Comparison of ENCODE assay signal across 12 cellular contexts in the genomic region with DNA sequence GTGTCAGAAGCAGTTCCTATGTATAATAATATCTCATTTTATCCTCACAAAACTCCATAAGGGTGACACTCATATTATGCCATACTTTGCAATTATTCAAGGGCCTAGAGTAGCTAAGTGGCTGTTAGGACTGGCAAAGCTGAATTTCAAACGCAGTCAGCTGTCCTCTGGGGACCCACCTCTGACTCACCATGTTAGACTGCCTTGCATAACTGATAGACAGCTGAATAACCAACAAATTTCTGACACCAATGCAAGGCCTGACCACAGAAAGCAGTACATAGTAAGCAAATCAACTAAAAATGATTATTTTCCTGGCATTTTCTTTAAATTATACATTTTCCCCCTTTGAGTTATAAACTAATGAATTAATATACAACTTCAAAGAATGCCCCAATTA.
A peak's percentile ranks its signal among the peaks of the same experiment; 100 is the strongest.
DNase-seq lines count a peak whose midpoint lies in the region; ATAC-seq, FAIRE-seq and TF ChIP-seq lines count a peak whose summit lies in the region.
"Had no signal": no experiment of that assay in that cellular context is flagged by ENCODE, and none has a peak within 500 bp of the region (broad histone marks: within the 10 kb centered on the region; RNA-seq: fewer than 3 reads in every experiment).

No MANE protein-coding gene starts in this region.

- peaks cover 0 to 4% (median 2%) of the 10 kb centered on the region in 3 donors for H3K36me3 Mint-ChIP-seq in CD8-positive, alpha-beta memory T cell
- H3K36me3 Mint-ChIP-seq in activated naive CD8-positive, alpha-beta T cell treated with anti-CD3 and anti-CD28 coated beads, Interleukin-2, amount 50 U/mL, for 24 hours (ENCODE audit: low read depth), result no peaks in the 10 kb centered on the region

- intact Hi-C loops in HepG2 (cut with micrococcal nuclease; ENCODE audit: unreplicated experiment), result no loop called here

- no peaks in the 10 kb centered on the region for H3K79me2 ChIP-seq in HepG2 (ENCODE audit: insufficient read depth, low read length)

- ATAC-seq in HG03442 (IDR thresholded peaks at IDR 0.05; ENCODE audit: unreplicated experiment), result peak; percentile 70
- peak; percentile 70 for ATAC-seq in activated naive CD8-positive, alpha-beta T cell treated with anti-CD3 and anti-CD28 coated beads, Interleukin-2, amount 50 U/mL, for 24 hours
- ATAC-seq in HepG2, result no peak

- H3K27me3 ChIP-seq in CD8-positive, alpha-beta memory T cell (ENCODE audit: insufficient read depth, low read length, poor library complexity, severe bottlenecking), result no peaks in the 10 kb centered on the region
- H3K27me3 ChIP-seq in HepG2 (ENCODE audit: control insufficient read depth in 1 of 2, insufficient read depth in 2 of 2, low read length in 2 of 2), result no peaks in the 10 kb centered on the region

- no peaks in the 10 kb centered on the region for H3K36me3 ChIP-seq in CD8-positive, alpha-beta memory T cell (ENCODE audit: insufficient read depth, low read length)
- H3K36me3 ChIP-seq in HepG2 (replicated peaks in 1 of 2; ENCODE audit: control insufficient read depth in 1 of 2, insufficient read depth in 2 of 2, low read length in 2 of 2), result no peaks in the 10 kb centered on the region

- no peak overlapping the region for H2AFZ ChIP-seq in HepG2 (ENCODE audit: low read length)

- H4K20me1 ChIP-seq in HepG2 (ENCODE audit: insufficient read depth, low read length), result no peaks in the 10 kb centered on the region

- TF ChIP-seq EP300 in HepG2 (IDR thresholded peaks at IDR 0.05; ENCODE audit: low read depth in 2 of 2, low read length in 2 of 2), result no peak
- TF ChIP-seq EP300 in HepG2 (CRISPR knock-in tag; IDR thresholded peaks at IDR 0.05; ENCODE audit: borderline replicate concordance), result no peak

- peaks cover 26 to 45% (median 32%) of the 10 kb centered on the region in 3 donors for H3K4me1 Mint-ChIP-seq in CD8-positive, alpha-beta memory T cell
- peaks cover 41% of the 10 kb centered on the region for H3K4me1 Mint-ChIP-seq in activated naive CD8-positive, alpha-beta T cell treated with anti-CD3 and anti-CD28 coated beads, Interleukin-2, amount 50 U/mL, for 24 hours

- no peak for TF ChIP-seq CTCF in HepG2 (CRISPR knock-in tag; IDR thresholded peaks at IDR 0.05)

- POLR2A ChIA-PET in CD8-positive, alpha-beta memory T cell (lab: Charles Lee), result interaction anchor here (1.0 kb wide), 1 partner anchor 19 kb away, joined by 3 read pairs; no protein-coding TSS in a partner anchor
- POLR2A ChIA-PET in HepG2 (lab: Yijun Ruan, JAX), result no interaction called here
- POLR2A ChIA-PET in HEK293T (lab: Yijun Ruan, JAX), result no interaction called here

- no peak for TF ChIP-seq RAD21 in HepG2 (CRISPR knock-in tag; IDR thresholded peaks at IDR 0.05)

- no peak overlapping the region for H3K4me3 ChIP-seq in CD8-positive, alpha-beta memory T cell (ENCODE audit: low read length)
- no peak overlapping the region for H3K4me3 ChIP-seq in HepG2 (replicated peaks in 1 of 3; ENCODE audit: insufficient read depth in 1 of 3, low read depth in 2 of 3, low read length in 3 of 3)

- WGBS in HepG2 (ENCODE audit: low lambda C conversion rate), result 0% methylated on average over 1 of the region's 1 CpG

- CTCF ChIA-PET in CD8-positive, alpha-beta memory T cell (lab: Charles Lee), result interaction anchor here (1.4 to 1.6 kb wide), 2 partner anchors 9 to 38 kb away, joined by 3 to 5 read pairs; no protein-coding TSS in a partner anchor
- CTCF ChIA-PET in HepG2 (lab: Yijun Ruan, JAX; ENCODE audit: low intra/inter-chr PET ratio, low total read pairs), result no interaction called here
- CTCF ChIA-PET in HEK293T (lab: Yijun Ruan, JAX), result no interaction called here

- H3K9me3 ChIP-seq in CD8-positive, alpha-beta memory T cell (ENCODE audit: low read length), result no peaks in the 10 kb centered on the region
- no peaks in the 10 kb centered on the region; the same call in 1 of the 2 replicates for H3K9me3 ChIP-seq in HepG2 (ENCODE audit: low read length)

- H3K27ac ChIP-seq in CD8-positive, alpha-beta memory T cell (ENCODE audit: low read depth, low read length), result no peak overlapping the region
- H3K27ac ChIP-seq in HepG2 (ENCODE audit: extremely low read length, insufficient read depth, low read length), result no peak overlapping the region

- no TSS peak for BruUV-seq in HepG2 (replicated peaks; lab: Mats Ljungman, UMichigan)

- H3K4me2 ChIP-seq in HepG2 (ENCODE audit: low read depth, low read length), result no peak overlapping the region

- no peak overlapping the region for H3K9ac ChIP-seq in HepG2 (ENCODE audit: insufficient read depth, low read depth, low read length)

- no peaks in the 10 kb centered on the region for H3K9me3 Mint-ChIP-seq in CD8-positive, alpha-beta memory T cell
- peaks cover 14% of the 10 kb centered on the region for H3K9me3 Mint-ChIP-seq in activated naive CD8-positive, alpha-beta T cell treated with anti-CD3 and anti-CD28 coated beads, Interleukin-2, amount 50 U/mL, for 24 hours

- in situ Hi-C loops in HepG2 (cut with HindIII; ENCODE audit: extremely low pct_ligation_motif_present, low pct_unique_long_range_greater_than_20kb), result no loop called here

- no peak overlapping the region for H3K4me3 Mint-ChIP-seq in CD8-positive, alpha-beta memory T cell
- H3K4me3 Mint-ChIP-seq in activated naive CD8-positive, alpha-beta T cell treated with anti-CD3 and anti-CD28 coated beads, Interleukin-2, amount 50 U/mL, for 24 hours, result no peak overlapping the region

- no peaks in the 10 kb centered on the region for H3K27me3 Mint-ChIP-seq in CD8-positive, alpha-beta memory T cell
- no peaks in the 10 kb centered on the region for H3K27me3 Mint-ChIP-seq in activated naive CD8-positive, alpha-beta T cell treated with anti-CD3 and anti-CD28 coated beads, Interleukin-2, amount 50 U/mL, for 24 hours

- peak overlapping the region in 5 of 8 donors; percentile 5 to 79 (median 72) for H3K27ac Mint-ChIP-seq in CD8-positive, alpha-beta memory T cell
- H3K27ac Mint-ChIP-seq in activated naive CD8-positive, alpha-beta T cell treated with anti-CD3 and anti-CD28 coated beads, Interleukin-2, amount 50 U/mL, for 24 hours, result no peak overlapping the region

- H3K4me1 ChIP-seq in CD8-positive, alpha-beta memory T cell (ENCODE audit: insufficient read depth, low read length), result peaks cover 10% of the 10 kb centered on the region
- no peaks in the 10 kb centered on the region for H3K4me1 ChIP-seq in HepG2 (ENCODE audit: insufficient read depth, low read length)

- no peak for TF ChIP-seq POLR2A in HepG2 (IDR thresholded peaks at IDR 0.05; ENCODE audit: insufficient read depth in 1 of 2, low read depth in 2 of 2, low read length in 2 of 2)

- no peak for DNase-seq in CD8-positive, alpha-beta memory T cell
- DNase-seq in activated naive CD8-positive, alpha-beta T cell treated with anti-CD3 and anti-CD28 coated beads, Interleukin-2, amount 50 U/mL, for 24 hours, result no peak
- no peak for DNase-seq in HepG2 (ENCODE audit: low spot score)
- DNase-seq in HEK293T (ENCODE audit: extremely low spot score), result no peak
- no peak for DNase-seq in GM19238 (ENCODE audit: insufficient read length, low spot score)
- DNase-seq in NCI-H82 treated with DMSO at 0.1 percent for 48 hours (lab: John Stamatoyannopoulos, UW; ENCODE audit: unreplicated experiment), result no peak
- DNase-seq in NCI-H2227 (lab: John Stamatoyannopoulos, UW; ENCODE audit: unreplicated experiment), result no peak
- DNase-seq: GDM1, NCI-H1436 treated with DMSO at 0.1 percent for 48 hours, T-helper 9 cell had no signal

- no peak for FAIRE-seq in HepG2 (lab: Jason Lieb, UNC)
- FAIRE-seq: H1 had no signal

TF ChIP-seq in HepG2, 621 proteins besides CTCF, POLR2A, EP300 and RAD21 (continues in another document):
- TF ChIP-seq PAX8 (CRISPR knock-in tag; IDR thresholded peaks at IDR 0.05; ENCODE audit: borderline replicate concordance) (no peak), SALL1 (CRISPR knock-in tag; IDR thresholded peaks at IDR 0.05) (no peak), ZNF367 (CRISPR knock-in tag; IDR thresholded peaks at IDR 0.05; ENCODE audit: borderline replicate concordance) (no peak), AGO2 (optimal IDR thresholded peaks at IDR 0.05; ENCODE audit: low read depth, low read length) (no peak), MTF1 (CRISPR knock-in tag; IDR thresholded peaks at IDR 0.05) (no peak)
- TF ChIP-seq, protein P1, sequence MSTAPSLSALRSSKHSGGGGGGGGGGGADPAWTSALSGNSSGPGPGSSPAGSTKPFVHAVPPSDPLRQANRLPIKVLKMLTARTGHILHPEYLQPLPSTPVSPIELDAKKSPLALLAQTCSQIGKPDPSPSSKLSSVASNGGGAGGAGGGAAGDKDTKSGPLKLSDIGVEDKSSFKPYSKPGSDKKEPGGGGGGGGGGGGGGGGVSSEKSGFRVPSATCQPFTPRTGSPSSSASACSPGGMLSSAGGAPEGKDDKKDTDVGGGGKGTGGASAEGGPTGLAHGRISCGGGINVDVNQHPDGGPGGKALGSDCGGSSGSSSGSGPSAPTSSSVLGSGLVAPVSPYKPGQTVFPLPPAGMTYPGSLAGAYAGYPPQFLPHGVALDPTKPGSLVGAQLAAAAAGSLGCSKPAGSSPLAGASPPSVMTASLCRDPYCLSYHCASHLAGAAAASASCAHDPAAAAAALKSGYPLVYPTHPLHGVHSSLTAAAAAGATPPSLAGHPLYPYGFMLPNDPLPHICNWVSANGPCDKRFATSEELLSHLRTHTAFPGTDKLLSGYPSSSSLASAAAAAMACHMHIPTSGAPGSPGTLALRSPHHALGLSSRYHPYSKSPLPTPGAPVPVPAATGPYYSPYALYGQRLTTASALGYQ (CRISPR knock-in tag; IDR thresholded peaks at IDR 0.05), result no peak

TF ChIP-seq in HEK293T, 16 proteins besides CTCF, POLR2A, EP300 and RAD21:
- TF ChIP-seq TARDBP (IDR thresholded peaks at IDR 0.05) (no peak), HDGF (IDR thresholded peaks at IDR 0.05; ENCODE audit: borderline replicate concordance) (no peak)
- TF ChIP-seq, protein P2, sequence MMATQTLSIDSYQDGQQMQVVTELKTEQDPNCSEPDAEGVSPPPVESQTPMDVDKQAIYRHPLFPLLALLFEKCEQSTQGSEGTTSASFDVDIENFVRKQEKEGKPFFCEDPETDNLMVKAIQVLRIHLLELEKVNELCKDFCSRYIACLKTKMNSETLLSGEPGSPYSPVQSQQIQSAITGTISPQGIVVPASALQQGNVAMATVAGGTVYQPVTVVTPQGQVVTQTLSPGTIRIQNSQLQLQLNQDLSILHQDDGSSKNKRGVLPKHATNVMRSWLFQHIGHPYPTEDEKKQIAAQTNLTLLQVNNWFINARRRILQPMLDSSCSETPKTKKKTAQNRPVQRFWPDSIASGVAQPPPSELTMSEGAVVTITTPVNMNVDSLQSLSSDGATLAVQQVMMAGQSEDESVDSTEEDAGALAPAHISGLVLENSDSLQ (IDR thresholded peaks at IDR 0.05), result no peak
